12 cellular contexts compared by ENCODE assay signal in genomic region chr7:81676105-81676811, GRCh38.
A peak's percentile ranks its signal among the peaks of the same experiment; 100 is the strongest.
DNase-seq lines count a peak whose midpoint lies in the region; ATAC-seq and TF ChIP-seq lines count a peak whose summit lies in the region.
"Had no signal": no experiment of that assay in that cellular context is flagged by ENCODE, and none has a peak within 500 bp of the region (broad histone marks: within the 10 kb centered on the region; RNA-seq: fewer than 3 reads in every experiment).

No MANE protein-coding gene starts in this region.

- DNase-seq in HT1080 (ENCODE audit: low read depth) (peak; percentile 17), OCI-M1 (lab: John Stamatoyannopoulos, UW) (peak; percentile 59), fibroblast of mammary gland (ENCODE audit: low read depth) (peak; percentile 49), sciatic nerve (ENCODE audit: low spot score) (no peak), mucosa of descending colon (no peak), NCI-H345 (lab: John Stamatoyannopoulos, UW) (no peak)
- DNase-seq: activated gamma-delta T cell; KG1; NCI-H510A treated with DMSO at 0.1 percent for 48 hours; stimulated activated naive CD4-positive, alpha-beta T cell treated with Interleukin-2 at 50 U/mL for 16 hours had no signal

- H3K36me3 ChIP-seq in mucosa of descending colon (ENCODE audit: low read depth), result no peaks in the 10 kb centered on the region

- H3K9me3 ChIP-seq in mucosa of descending colon, result no peaks in the 10 kb centered on the region

- H3K4me1 ChIP-seq in mucosa of descending colon (ENCODE audit: low read depth), result no peaks in the 10 kb centered on the region

- no peak for TF ChIP-seq POLR2A in GM18505 (IDR thresholded peaks at IDR 0.05; ENCODE audit: borderline replicate concordance, extremely low read depth, insufficient read depth, insufficient read length)

- TF ChIP-seq CTCF in fibroblast of mammary gland (conservative IDR thresholded peaks at IDR 0.05; ENCODE audit: control insufficient read depth, insufficient read depth, low read depth, low read length), result no peak
- TF ChIP-seq CTCF in mucosa of descending colon (IDR thresholded peaks at IDR 0.05), result no peak

- no peak overlapping the region for H3K4me3 ChIP-seq in fibroblast of mammary gland (ENCODE audit: control insufficient read depth, low read depth, low read length)
- H3K4me3 ChIP-seq in mucosa of descending colon, result no peak overlapping the region
- H3K4me3 ChIP-seq: lung had no signal

- intact Hi-C loops in sciatic nerve (cut with DNase I) (no loop called here), mucosa of descending colon (cut with DNase I, micrococcal nuclease) (no loop called here)

- ATAC-seq in sciatic nerve (peak; percentile 30), GM18505 (IDR thresholded peaks at IDR 0.05; ENCODE audit: unreplicated experiment) (no peak), mucosa of descending colon (no peak)

Comparison
In these comparisons a context has a peak if more than half of its experiments do, and no peak if none do; other contexts are left out.
1. DNase-seq: peak in HT1080 (single experiment), OCI-M1 (single experiment) and fibroblast of mammary gland (single experiment); none in sciatic nerve (single experiment), mucosa of descending colon (0 of 3) and NCI-H345 (single experiment).